ENCODE assay signal across 11 cellular contexts in genomic region chr7:1668932-1669485, GRCh38. TPM values are rescaled to one million over a fixed set of nuclear protein-coding genes. Genes with fewer than 3 reads are reported as not detected.
DNase-seq lines count a peak whose midpoint lies in the region; ATAC-seq, FAIRE-seq and TF ChIP-seq lines count a peak whose summit lies in the region.
"Had no signal": no experiment of that assay in that cellular context is flagged by ENCODE, and none has a peak within 500 bp of the region (broad histone marks: within the 10 kb centered on the region; RNA-seq: fewer than 3 reads in every experiment).

No MANE protein-coding gene starts in this region.

- TF ChIP-seq CTCF in A673 (conservative IDR thresholded peaks at IDR 0.05; ENCODE audit: low read depth, low read length), result no peak
- TF ChIP-seq CTCF in GM13977 (IDR thresholded peaks at IDR 0.05; ENCODE audit: extremely low read depth, insufficient read depth, missing control alignments), result no peak
- TF ChIP-seq CTCF in bronchial epithelial cell (IDR thresholded peaks at IDR 0.05; ENCODE audit: insufficient read depth, low read length, severe bottlenecking), result no peak

- BruUV-seq in A673 (replicated peaks; lab: Mats Ljungman, UMichigan), result no TSS peak

- H3K23ac ChIP-seq in mesenchymal stem cell (ENCODE audit: low read length in 2 of 2), result no peak overlapping the region

- CTCF ChIA-PET in A673 (lab: Charles Lee), result interaction anchor here (0.6 kb wide), 1 partner anchor 113 kb away, joined by 6 read pairs; no protein-coding TSS in a partner anchor

- H3K27me3 ChIP-seq in A673 (replicated peaks; ENCODE audit: insufficient read depth, low read depth, low read length, poor library complexity) (peaks cover 67% of the 10 kb centered on the region), bronchial epithelial cell (ENCODE audit: control insufficient read depth, insufficient read depth, low read length) (peaks cover 22% of the 10 kb centered on the region), mesenchymal stem cell (ENCODE audit: control insufficient read depth in 1 of 2, insufficient read depth in 1 of 2, low read length in 2 of 2) (peaks cover 54 to 66% of the 10 kb centered on the region in 2 experiments)

- no peak overlapping the region for H3K9ac ChIP-seq in mesenchymal stem cell (ENCODE audit: low read length)

- H3K4me1 ChIP-seq in A673 (ENCODE audit: insufficient read depth, low read length, poor library complexity, severe bottlenecking) (peaks cover 20% of the 10 kb centered on the region), mesenchymal stem cell (ENCODE audit: control insufficient read depth, insufficient read depth, low read depth, low read length) (peaks cover 61% of the 10 kb centered on the region)

- H3K79me1 ChIP-seq in mesenchymal stem cell (replicated peaks; ENCODE audit: low read length, poor library complexity, severe bottlenecking), result no peaks in the 10 kb centered on the region

- no peak overlapping the region for H2BK120ac ChIP-seq in mesenchymal stem cell (ENCODE audit: low read depth, low read length)

- in situ Hi-C loops in GM13977 (cut with MboI; ENCODE audit: low pct_unique_long_range_greater_than_20kb, low sequenced_read_pairs, unreplicated experiment), result no loop called here

- H2BK12ac ChIP-seq in mesenchymal stem cell (ENCODE audit: low read length in 2 of 2), result no peak overlapping the region

- no peak overlapping the region for H3K4me2 ChIP-seq in mesenchymal stem cell (ENCODE audit: low read length, poor library complexity, severe bottlenecking)

- peak overlapping the region; percentile 69 for H2BK15ac ChIP-seq in mesenchymal stem cell (ENCODE audit: low read depth, poor library complexity, severe bottlenecking)

- H3K27ac ChIP-seq in A673 (ENCODE audit: low read depth, low read length, poor library complexity, severe bottlenecking) (no peak overlapping the region), mesenchymal stem cell (ENCODE audit: low read length, poor library complexity, severe bottlenecking) (no peak overlapping the region)

- no peak overlapping the region for H3K4me3 ChIP-seq in A673 (ENCODE audit: low read depth, low read length, poor library complexity, severe bottlenecking)
- no peak overlapping the region for H3K4me3 ChIP-seq in bronchial epithelial cell (ENCODE audit: low read depth, low read length)
- H3K4me3 ChIP-seq in mesenchymal stem cell (ENCODE audit: insufficient read depth in 1 of 2, low read depth in 1 of 2, low read length in 2 of 2), result no peak overlapping the region
- H3K4me3 ChIP-seq: mucosa of descending colon had no signal

- FAIRE-seq in bronchial epithelial cell (lab: Jason Lieb, UNC), result no peak

- H3K14ac ChIP-seq in mesenchymal stem cell (ENCODE audit: low read length in 2 of 2), result no peak overlapping the region

- POLR2A ChIA-PET in A673 (lab: Charles Lee; ENCODE audit: low non-redundant PET), result no interaction called here

- no peaks in the 10 kb centered on the region for H3K9me3 ChIP-seq in A673 (ENCODE audit: low read depth, low read length, poor library complexity, severe bottlenecking)
- H3K9me3 ChIP-seq in mesenchymal stem cell (ENCODE audit: control insufficient read depth, low read length), result no peaks in the 10 kb centered on the region
- H3K9me3 ChIP-seq: mucosa of descending colon had no signal

- no peak for ATAC-seq in GM21367 (IDR thresholded peaks at IDR 0.05; ENCODE audit: unreplicated experiment)
- ATAC-seq: mucosa of descending colon had no signal

- peak; percentile 47 for DNase-seq in A673 (ENCODE audit: low spot score)
- peak; percentile 45 for DNase-seq in GM13977 (ENCODE audit: low spot score)
- DNase-seq in bronchial epithelial cell (ENCODE audit: low read depth), result peak; percentile 19
- peak; percentile 26 for DNase-seq in mesenchymal stem cell
- no peak for DNase-seq in NOMO-1 treated with DMSO at 0.1 percent for 48 hours (lab: John Stamatoyannopoulos, UW; ENCODE audit: unreplicated experiment)
- DNase-seq in NCI-H2029 treated with DMSO at 0.1 percent for 48 hours (lab: John Stamatoyannopoulos, UW), result no peak
- no peak for DNase-seq in GOT3 (lab: John Stamatoyannopoulos, UW)
- DNase-seq: cerebellar nuclear complex, NCI-H1436 treated with DMSO at 0.1 percent for 48 hours had no signal

- no peak overlapping the region for H2AFZ ChIP-seq in mesenchymal stem cell (ENCODE audit: low read depth, low read length)

- intact Hi-C loops in A673 (cut with micrococcal nuclease; ENCODE audit: unreplicated experiment), result loop anchor here (10.0 kb wide), 2 partner anchors 536 to 686 kb away; partner anchors contain the start of gene EIF3B

- no peak overlapping the region for H2AK5ac ChIP-seq in mesenchymal stem cell (ENCODE audit: low read length, severe bottlenecking)

- no peak overlapping the region for H4K8ac ChIP-seq in mesenchymal stem cell (ENCODE audit: low read length)

- H3K18ac ChIP-seq in mesenchymal stem cell (ENCODE audit: low read depth in 1 of 2, low read length in 2 of 2), result no peak overlapping the region

- H2BK5ac ChIP-seq in mesenchymal stem cell (ENCODE audit: low read depth, low read length, poor library complexity, severe bottlenecking), result no peak overlapping the region

- H4K91ac ChIP-seq in mesenchymal stem cell (ENCODE audit: low read length), result no peak overlapping the region

- H3K4ac ChIP-seq in mesenchymal stem cell (ENCODE audit: low read depth in 1 of 2, low read length in 2 of 2), result no peak overlapping the region

- H3K36me3 ChIP-seq in A673 (ENCODE audit: insufficient read depth, low read length, poor library complexity, severe bottlenecking), result no peaks in the 10 kb centered on the region
- H3K36me3 ChIP-seq in bronchial epithelial cell (ENCODE audit: control insufficient read depth, insufficient read depth, low read length), result no peaks in the 10 kb centered on the region
- no peaks in the 10 kb centered on the region for H3K36me3 ChIP-seq in mesenchymal stem cell (ENCODE audit: control insufficient read depth in 1 of 2, insufficient read depth in 2 of 2, low read depth in 1 of 2, low read length in 2 of 2)

- 8% methylated on average over 35 of the region's 43 CpGs for WGBS in mesenchymal stem cell

RNA-seq across cellular contexts. Expression of gene ELFN1, which starts 1.1 kb away (rescaled TPM):
- total RNA-seq in A673 (2021), result 0.09 TPM in 1 of 2 replicates, not detected in the other
- under 0.01 TPM in 1 of 2 replicates, not detected in the other for total RNA-seq in bronchial epithelial cell
- polyA plus RNA-seq in mesenchymal stem cell (2013, experiment 1 of 2), result 0.04 TPM
- polyA plus RNA-seq in mesenchymal stem cell (2013, experiment 2 of 2), result 0.05 TPM

Comparison
In these comparisons a context has a peak if more than half of its experiments do, and no peak if none do; other contexts are left out.
1. DNase-seq: peak in A673 (single experiment), GM13977 (single experiment), bronchial epithelial cell (single experiment) and mesenchymal stem cell (single experiment); none in NOMO-1 treated with DMSO at 0.1 percent for 48 hours (single experiment), NCI-H2029 treated with DMSO at 0.1 percent for 48 hours (single experiment) and GOT3 (single experiment).